19 cellular contexts compared by ENCODE assay signal in the genomic region with DNA sequence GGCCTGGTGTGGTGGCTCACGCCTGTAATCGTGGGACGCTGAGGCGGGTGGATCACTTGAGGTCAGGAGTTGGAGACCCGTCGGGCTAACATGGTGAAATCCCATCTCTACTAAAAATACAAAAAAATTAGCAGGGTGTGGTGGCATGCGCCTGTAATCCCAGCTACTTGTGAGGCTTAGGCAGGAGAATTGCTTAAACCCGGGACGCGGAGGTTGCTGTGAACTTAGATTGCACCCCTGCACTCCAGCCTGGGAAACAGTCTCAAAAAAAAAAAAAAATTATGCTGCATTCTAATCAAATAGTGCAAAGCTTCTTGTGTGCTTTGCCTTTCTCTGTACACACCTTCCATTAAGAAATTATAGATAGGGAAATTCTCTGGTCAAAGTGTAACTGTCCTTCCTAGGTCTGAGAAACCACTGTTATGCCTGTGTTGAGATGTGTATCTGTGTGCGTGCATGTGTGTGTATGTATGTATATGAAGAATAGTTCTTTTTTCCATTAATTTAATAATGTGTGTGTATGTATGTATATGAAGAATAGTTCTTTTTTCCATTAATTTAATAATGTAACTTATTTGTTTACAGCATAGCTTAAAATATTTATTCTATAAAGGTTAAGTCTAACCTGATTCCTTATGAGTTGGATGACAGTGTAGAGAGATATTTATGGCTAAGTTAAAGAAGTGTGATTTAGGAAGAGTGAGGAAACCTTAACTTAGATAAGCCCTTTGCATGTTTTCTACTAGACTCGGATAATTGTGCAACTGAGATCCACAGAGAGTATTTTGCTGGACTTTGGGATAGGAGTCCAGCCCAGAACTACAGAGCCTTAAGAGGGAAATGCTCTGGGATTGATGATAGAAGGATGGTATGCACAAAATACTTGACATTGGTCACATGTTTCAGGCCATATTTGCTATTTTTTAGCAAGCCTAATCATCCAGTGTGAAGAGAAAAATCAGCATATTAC. TPM values are rescaled to one million over a fixed set of nuclear protein-coding genes. Genes with fewer than 3 reads are reported as not detected.
DNase-seq lines count a peak whose midpoint lies in the region; ATAC-seq, FAIRE-seq and TF ChIP-seq lines count a peak whose summit lies in the region.
"Had no signal": no experiment of that assay in that cellular context is flagged by ENCODE, and none has a peak within 500 bp of the region (broad histone marks: within the 10 kb centered on the region; RNA-seq: fewer than 3 reads in every experiment).

No MANE protein-coding gene starts in this region.

- no peaks in the 10 kb centered on the region for H3K9me2 ChIP-seq in hepatocyte (replicated peaks; ENCODE audit: insufficient read depth)

- H3K9me3 ChIP-seq in small intestine (ENCODE audit: control insufficient read depth, low read depth) (no peaks in the 10 kb centered on the region), hepatocyte (ENCODE audit: low read depth) (no peaks in the 10 kb centered on the region)
- H3K9me3 ChIP-seq: ascending aorta, colonic mucosa, stomach had no signal

- intact Hi-C loops in activated CD4-positive, alpha-beta T cell treated with anti-CD3 and anti-CD28 coated beads for 36 hours (cut with DNase I, micrococcal nuclease) = loop anchor here (1.0 to 5.0 kb wide), 5 partner anchors 9 to 382 kb away; a partner anchor contains a TSS

- FAIRE-seq in small intestine (lab: Jason Lieb, UNC) = peak; percentile 78
- FAIRE-seq: K562 had no signal

- POLR2A ChIA-PET in activated CD4-positive, alpha-beta T cell treated with anti-CD3 and anti-CD28 coated beads for 36 hours (lab: Charles Lee) = interaction anchor here (0.7 to 6.1 kb wide), 7 partner anchors 11 to 105 kb away, joined by 3 to 59 read pairs (median 7); no protein-coding TSS in a partner anchor
- POLR2A ChIA-PET in T-cell (lab: Charles Lee) = interaction anchor here (0.6 to 5.7 kb wide), 12 partner anchors 10 to 819 kb away, joined by 3 to 134 read pairs (median 3); no protein-coding TSS in a partner anchor
- POLR2A ChIA-PET in activated naive CD8-positive, alpha-beta T cell treated with anti-CD3 and anti-CD28 coated beads, Interleukin-2, amount 10 ng/mL, durations not matched to agents 7 days and 5 days (lab: Charles Lee) = interaction anchor here (0.7 to 5.5 kb wide), 4 partner anchors 10 to 72 kb away, joined by 3 to 75 read pairs (median 12); no protein-coding TSS in a partner anchor

- no peaks in the 10 kb centered on the region for H3K27me3 Mint-ChIP-seq in activated CD4-positive, alpha-beta T cell treated with anti-CD3 and anti-CD28 coated beads for 36 hours
- H3K27me3 Mint-ChIP-seq in T-cell = no peaks in the 10 kb centered on the region
- no peaks in the 10 kb centered on the region for H3K27me3 Mint-ChIP-seq in activated naive CD8-positive, alpha-beta T cell treated with anti-CD3 and anti-CD28 coated beads, Interleukin-2, amount 10 ng/mL, durations not matched to agents 7 days and 5 days

- no peaks in the 10 kb centered on the region for H3K9me3 Mint-ChIP-seq in activated CD4-positive, alpha-beta T cell treated with anti-CD3 and anti-CD28 coated beads for 36 hours (ENCODE audit: low read depth)
- no peaks in the 10 kb centered on the region for H3K9me3 Mint-ChIP-seq in T-cell
- H3K9me3 Mint-ChIP-seq in activated naive CD8-positive, alpha-beta T cell treated with anti-CD3 and anti-CD28 coated beads, Interleukin-2, amount 10 ng/mL, durations not matched to agents 7 days and 5 days = no peaks in the 10 kb centered on the region
- H3K9me3 Mint-ChIP-seq: HFFc6 had no signal

- H3K4me3 Mint-ChIP-seq in activated CD4-positive, alpha-beta T cell treated with anti-CD3 and anti-CD28 coated beads for 36 hours = peak overlapping the region; percentile 84
- peak overlapping the region; percentile 83 to 98 (median 95) for H3K4me3 Mint-ChIP-seq in T-cell
- H3K4me3 Mint-ChIP-seq in activated naive CD8-positive, alpha-beta T cell treated with anti-CD3 and anti-CD28 coated beads, Interleukin-2, amount 10 ng/mL, durations not matched to agents 7 days and 5 days = peak overlapping the region; percentile 89
- H3K4me3 Mint-ChIP-seq: HFFc6 had no signal

- CTCF ChIA-PET in activated CD4-positive, alpha-beta T cell treated with anti-CD3 and anti-CD28 coated beads for 36 hours (lab: Charles Lee) = interaction anchor here (0.7 to 3.7 kb wide), 11 partner anchors 9 to 212 kb away, joined by 3 to 27 read pairs (median 6); no protein-coding TSS in a partner anchor
- CTCF ChIA-PET in T-cell (lab: Charles Lee) = interaction anchor here (0.6 to 4.1 kb wide), 6 partner anchors 10 to 226 kb away, joined by 3 to 53 read pairs (median 4); no protein-coding TSS in a partner anchor

- WGBS in small intestine, 3 donors = 67 to 80% (median 68%) methylated on average over 12 of the region's 12 CpGs
- WGBS in hepatocyte (ENCODE audit: low lambda C conversion rate, missing lambda C conversion rate) = 86% methylated on average over 12 of the region's 12 CpGs

- peak overlapping the region in 1 of 2 donors; percentile 68 for H3K27ac ChIP-seq in small intestine (ENCODE audit: low read depth in 1 of 2, low read length in 1 of 2)
- no peak overlapping the region for H3K27ac ChIP-seq in hepatocyte
- H3K27ac ChIP-seq: 22Rv1, ascending aorta, colonic mucosa had no signal

- H3K36me3 ChIP-seq in small intestine (ENCODE audit: control insufficient read depth in 2 of 2, insufficient read depth in 2 of 2, low read length in 2 of 2) (no peaks in the 10 kb centered on the region), hepatocyte (replicated peaks; ENCODE audit: insufficient read depth, low read depth) (no peaks in the 10 kb centered on the region)
- H3K36me3 ChIP-seq: ascending aorta, colonic mucosa, stomach had no signal

- no peak overlapping the region for H3K4me2 ChIP-seq in hepatocyte

- H3K4me3 ChIP-seq in small intestine (ENCODE audit: low read depth in 1 of 2, low read length in 2 of 2) = peak overlapping the region in 1 of 2 donors; percentile 13
- H3K4me3 ChIP-seq in hepatocyte = no peak overlapping the region
- H3K4me3 ChIP-seq: ascending aorta, colonic mucosa, K562, stomach had no signal

- H3K27ac Mint-ChIP-seq in activated CD4-positive, alpha-beta T cell treated with anti-CD3 and anti-CD28 coated beads for 36 hours = peak overlapping the region; percentile 100
- H3K27ac Mint-ChIP-seq in T-cell = peak overlapping the region; percentile 96 to 100
- peak overlapping the region; percentile 90 for H3K27ac Mint-ChIP-seq in activated naive CD8-positive, alpha-beta T cell treated with anti-CD3 and anti-CD28 coated beads, Interleukin-2, amount 10 ng/mL, durations not matched to agents 7 days and 5 days
- H3K27ac Mint-ChIP-seq: HFFc6 had no signal

- H2AFZ ChIP-seq in hepatocyte = no peak overlapping the region

- no peaks in the 10 kb centered on the region for H3K79me2 ChIP-seq in hepatocyte

- no peaks in the 10 kb centered on the region for H3K27me3 ChIP-seq in small intestine (ENCODE audit: control insufficient read depth in 2 of 2, insufficient read depth in 2 of 2, low read length in 2 of 2)
- no peaks in the 10 kb centered on the region for H3K27me3 ChIP-seq in hepatocyte
- H3K27me3 ChIP-seq: ascending aorta, colonic mucosa, stomach had no signal

- DNase-seq in activated CD4-positive, alpha-beta T cell treated with anti-CD3 and anti-CD28 coated beads for 36 hours = peak; percentile 46
- DNase-seq in activated CD4-positive, alpha-beta T cell treated with anti-CD3 and anti-CD28 coated beads, Interleukin-2, amount 50 U/mL, for 48 hours = no peak
- peak in 1 of 34 experiments; percentile 12 for DNase-seq in T-cell
- DNase-seq in activated naive CD8-positive, alpha-beta T cell treated with anti-CD3 and anti-CD28 coated beads, Interleukin-2, amount 10 ng/mL, durations not matched to agents 7 days and 5 days = no peak
- DNase-seq in small intestine = peak; percentile 46
- no peak for DNase-seq in hepatocyte (ENCODE audit: low spot score)
- DNase-seq: C1 segment of cervical spinal cord, colonic mucosa, head of caudate nucleus, HFFc6, NCI-H1417, SHP77 treated with DMSO at 0.1 percent for 48 hours, stomach had no signal

- H4K20me1 ChIP-seq in hepatocyte (ENCODE audit: insufficient read depth, poor library complexity, severe bottlenecking) = no peaks in the 10 kb centered on the region

- H3K4me1 Mint-ChIP-seq in activated CD4-positive, alpha-beta T cell treated with anti-CD3 and anti-CD28 coated beads for 36 hours = peaks cover 66% of the 10 kb centered on the region
- peaks cover 70 to 73% (median 71%) of the 10 kb centered on the region in 3 donors for H3K4me1 Mint-ChIP-seq in T-cell
- H3K4me1 Mint-ChIP-seq in activated naive CD8-positive, alpha-beta T cell treated with anti-CD3 and anti-CD28 coated beads, Interleukin-2, amount 10 ng/mL, durations not matched to agents 7 days and 5 days = peaks cover 79% of the 10 kb centered on the region

- ATAC-seq in activated CD4-positive, alpha-beta T cell treated with anti-CD3 and anti-CD28 coated beads for 36 hours = no peak
- ATAC-seq in T-cell (replicated peaks in 1 of 4) = no peak
- no peak for ATAC-seq in activated naive CD8-positive, alpha-beta T cell treated with anti-CD3 and anti-CD28 coated beads, Interleukin-2, amount 10 ng/mL, durations not matched to agents 7 days and 5 days (ENCODE audit: low read depth)
- ATAC-seq in HG02970 (IDR thresholded peaks at IDR 0.05; ENCODE audit: low FRiP score, unreplicated experiment) = no peak
- no peak for ATAC-seq in HG02885 (IDR thresholded peaks at IDR 0.05; ENCODE audit: poor library complexity, unreplicated experiment)
- ATAC-seq: K562 had no signal

- H3K4me1 ChIP-seq in small intestine (ENCODE audit: control insufficient read depth in 2 of 2, insufficient read depth in 1 of 2, low read depth in 1 of 2, low read length in 1 of 2) (peaks cover 0 to 5% of the 10 kb centered on the region in 2 donors), hepatocyte (ENCODE audit: insufficient read depth) (peaks cover 4% of the 10 kb centered on the region)
- H3K4me1 ChIP-seq: ascending aorta, colonic mucosa had no signal

- TF ChIP-seq CTCF in hepatocyte (IDR thresholded peaks at IDR 0.05; ENCODE audit: poor library complexity) = no peak

- H3K36me3 Mint-ChIP-seq in activated CD4-positive, alpha-beta T cell treated with anti-CD3 and anti-CD28 coated beads for 36 hours (ENCODE audit: low read depth) = peaks cover 74% of the 10 kb centered on the region
- peaks cover 60% of the 10 kb centered on the region for H3K36me3 Mint-ChIP-seq in T-cell
- peaks cover 14% of the 10 kb centered on the region for H3K36me3 Mint-ChIP-seq in activated naive CD8-positive, alpha-beta T cell treated with anti-CD3 and anti-CD28 coated beads, Interleukin-2, amount 10 ng/mL, durations not matched to agents 7 days and 5 days

RNA-seq across cellular contexts. Expression of a gene that starts 2.7 kb away (rescaled TPM):
- 100 to 1,000 TPM; 175 TPM for total RNA-seq in activated CD4-positive, alpha-beta T cell treated with anti-CD3 and anti-CD28 coated beads for 36 hours
- total RNA-seq in T-cell (100 to 1,000 TPM; 112 to 154 (median 151) TPM), hepatocyte (not detected in 2 replicates)
- total RNA-seq in activated naive CD8-positive, alpha-beta T cell treated with anti-CD3 and anti-CD28 coated beads, Interleukin-2, amount 10 ng/mL, durations not matched to agents 7 days and 5 days = 10 to 100 TPM; 52.7 to 58.9 TPM
- polyA plus RNA-seq in small intestine (under 1 TPM; under 0.01 to 0.31 (median 0.22) TPM), hepatocyte (not detected in 2 replicates)
- total RNA-seq: HFFc6, osteocyte had no signal

Comparison
In these comparisons a context has a peak if more than half of its experiments do, and no peak if none do; other contexts are left out.
1. DNase-seq: peak in activated CD4-positive, alpha-beta T cell treated with anti-CD3 and anti-CD28 coated beads for 36 hours (single experiment) and small intestine (single experiment); none in activated CD4-positive, alpha-beta T cell treated with anti-CD3 and anti-CD28 coated beads, Interleukin-2, amount 50 U/mL, for 48 hours (0 of 2), activated naive CD8-positive, alpha-beta T cell treated with anti-CD3 and anti-CD28 coated beads, Interleukin-2, amount 10 ng/mL, durations not matched to agents 7 days and 5 days (single experiment) and hepatocyte (single experiment).
2. RNA of a gene that starts 2.7 kb away (total RNA-seq): 175 TPM in activated CD4-positive, alpha-beta T cell treated with anti-CD3 and anti-CD28 coated beads for 36 hours, 112 to 154 TPM in T-cell and 52.7 to 58.9 TPM in activated naive CD8-positive, alpha-beta T cell treated with anti-CD3 and anti-CD28 coated beads, Interleukin-2, amount 10 ng/mL, durations not matched to agents 7 days and 5 days; not detected in hepatocyte; every median in the first group is over 10 times any median in the second.
3. Peak in every context shown above with its lines, with median percentiles within 50 percentile points of each other: H3K27ac Mint-ChIP-seq and H3K4me3 Mint-ChIP-seq.